In genomic region chr9:107177857-107178256, GRCh38 we compare ENCODE assay signal across 26 cellular contexts.
DNase-seq lines count a peak whose midpoint lies in the region; ATAC-seq, FAIRE-seq and TF ChIP-seq lines count a peak whose summit lies in the region.
"Had no signal": no experiment of that assay in that cellular context is flagged by ENCODE, and none has a peak within 500 bp of the region (broad histone marks: within the 10 kb centered on the region; RNA-seq: fewer than 3 reads in every experiment).

No MANE protein-coding gene starts in this region.

- H3K9me3 Mint-ChIP-seq in osteocyte (ENCODE audit: unreplicated experiment) = peaks cover 6% of the 10 kb centered on the region
- H3K9me3 Mint-ChIP-seq: activated T-helper 2 cell treated with anti-CD3 and anti-CD28 coated beads, Interferon-gamma antibody, Interleukin-2, Interleukin-4, amounts not matched to agents 10 μg/mL and 5 μg/mL and 100 μg/mL, durations not matched to agents 14 hours and 24 hours and 36 hours; endodermal cell had no signal

- no peak for ATAC-seq in HG03520 (IDR thresholded peaks at IDR 0.05; ENCODE audit: unreplicated experiment)
- ATAC-seq: activated CD8-positive, alpha-beta T cell treated with anti-CD3 and anti-CD28 coated beads for 36 hours; left lung; naive thymus-derived CD8-positive, alpha-beta T cell had no signal

- no peaks in the 10 kb centered on the region for H3K27me3 Mint-ChIP-seq in osteocyte (ENCODE audit: unreplicated experiment)
- H3K27me3 Mint-ChIP-seq: dendritic cell treated with granulocyte-macrophage colony-stimulating factor and Interleukin-4, amounts not matched to agents 40 ng/mL and 50 ng/mL, for 4 days had no signal

- peaks cover 17% of the 10 kb centered on the region for H3K4me1 Mint-ChIP-seq in osteocyte (ENCODE audit: unreplicated experiment)

- H3K27ac ChIP-seq in GM23248 = no peak overlapping the region
- H3K27ac ChIP-seq: esophagus squamous epithelium, left lung, upper lobe of left lung had no signal

- H3K9me2 ChIP-seq in GM23248 (ENCODE audit: insufficient read depth) = no peaks in the 10 kb centered on the region

- in situ Hi-C loops in GM23248 (cut with MboI) = no loop called here

- no peaks in the 10 kb centered on the region for H4K20me1 ChIP-seq in GM23248 (ENCODE audit: insufficient read depth)

- DNase-seq in GM23248 (peak; percentile 27), HTR-8/SVneo (ENCODE audit: insufficient read length, low spot score) (no peak), NCI-H748 treated with DMSO at 0.1 percent for 48 hours (lab: John Stamatoyannopoulos, UW) (peak; percentile 42), left kidney (ENCODE audit: low read depth, low spot score) (peak; percentile 26), cardiac septum (ENCODE audit: low spot score) (no peak), osteocyte (ENCODE audit: extremely low spot score, unreplicated experiment) (no peak)
- DNase-seq: activated CD4-positive, CD25-positive, alpha-beta regulatory T cell treated with anti-CD3 and anti-CD28 coated beads, Interleukin-2, amount 50 U/mL, for 72 hours; activated CD8-positive, alpha-beta T cell treated with anti-CD3 and anti-CD28 coated beads for 36 hours; aorta; caudate nucleus; endodermal cell; esophagus squamous epithelium; left lung; naive thymus-derived CD8-positive, alpha-beta T cell; NCI-H1105; NCI-H82; occipital lobe; T-helper 2 cell; upper lobe of left lung had no signal

- H3K4me3 Mint-ChIP-seq in osteocyte (ENCODE audit: unreplicated experiment) = no peak overlapping the region
- H3K4me3 Mint-ChIP-seq: activated CD8-positive, alpha-beta T cell treated with anti-CD3 and anti-CD28 coated beads for 36 hours; activated naive CD8-positive, alpha-beta T cell; dendritic cell treated with granulocyte-macrophage colony-stimulating factor and Interleukin-4, amounts not matched to agents 40 ng/mL and 50 ng/mL, for 4 days; endodermal cell; naive thymus-derived CD8-positive, alpha-beta T cell had no signal

- no peak overlapping the region for H2AFZ ChIP-seq in GM23248

- H3K79me2 ChIP-seq in GM23248 (ENCODE audit: insufficient read depth) = no peaks in the 10 kb centered on the region

- intact Hi-C loops in cardiac septum (cut with DNase I) = loop anchor here (5.0 to 10.0 kb wide), 2 partner anchors 74 to 1273 kb away; no protein-coding TSS in a partner anchor

- H3K27ac Mint-ChIP-seq in osteocyte (ENCODE audit: unreplicated experiment) = no peak overlapping the region
- H3K27ac Mint-ChIP-seq: activated CD8-positive, alpha-beta T cell treated with anti-CD3 and anti-CD28 coated beads for 36 hours; activated naive CD8-positive, alpha-beta T cell; activated T-helper 2 cell treated with anti-CD3 and anti-CD28 coated beads, Interferon-gamma antibody, Interleukin-2, Interleukin-4, amounts not matched to agents 10 μg/mL and 5 μg/mL and 100 μg/mL, durations not matched to agents 14 hours and 24 hours and 36 hours; dendritic cell treated with granulocyte-macrophage colony-stimulating factor and Interleukin-4, amounts not matched to agents 40 ng/mL and 50 ng/mL, for 4 days; endodermal cell; naive thymus-derived CD8-positive, alpha-beta T cell had no signal

- peaks cover 40% of the 10 kb centered on the region for H3K4me1 ChIP-seq in GM23248 (ENCODE audit: insufficient read depth)
- H3K4me1 ChIP-seq: upper lobe of left lung had no signal

- H3K4me2 ChIP-seq in GM23248 (ENCODE audit: unreplicated experiment) = no peak overlapping the region

- FAIRE-seq in HTR-8/SVneo (lab: Jason Lieb, UNC) = peak; percentile 26
- FAIRE-seq: frontal cortex, H54 had no signal

- peaks cover 2% of the 10 kb centered on the region for H3K36me3 Mint-ChIP-seq in osteocyte (ENCODE audit: unreplicated experiment)
- H3K36me3 Mint-ChIP-seq: activated naive CD8-positive, alpha-beta T cell had no signal

- no peaks in the 10 kb centered on the region for H3K36me3 ChIP-seq in GM23248 (ENCODE audit: low read depth)
- H3K36me3 ChIP-seq: esophagus squamous epithelium, left lung, upper lobe of left lung had no signal

- H3K4me3 ChIP-seq in GM23248 = no peak overlapping the region
- H3K4me3 ChIP-seq: esophagus squamous epithelium, left lung, skin epidermis, upper lobe of left lung had no signal

- WGBS in GM23248 (ENCODE audit: low coverage in 1 of 2, low lambda C conversion rate in 2 of 2, missing lambda C conversion rate in 2 of 2), 2 experiments = 95 to 97% methylated on average over 5 of the region's 5 CpGs

- H3K9ac ChIP-seq in GM23248 = no peak overlapping the region

- no peak for TF ChIP-seq CTCF in osteocyte (IDR thresholded peaks at IDR 0.05)

- no peaks in the 10 kb centered on the region for H3K9me3 ChIP-seq in GM23248 (ENCODE audit: low read depth)

- H3F3A ChIP-seq in GM23248 (ENCODE audit: insufficient read depth) = peaks cover 25% of the 10 kb centered on the region

- H3K27me3 ChIP-seq in GM23248 (replicated peaks; ENCODE audit: insufficient read depth) = no peaks in the 10 kb centered on the region
- H3K27me3 ChIP-seq: left lung, upper lobe of left lung had no signal

Comparison
In these comparisons a context has a peak if more than half of its experiments do, and no peak if none do; other contexts are left out.
1. DNase-seq: peak in GM23248 (single experiment), NCI-H748 treated with DMSO at 0.1 percent for 48 hours (single experiment) and left kidney (single experiment); none in HTR-8/SVneo (single experiment), cardiac septum (single experiment) and osteocyte (single experiment).